ENCODE assay signal across 12 cellular contexts in genomic region chr7:76267107-76267834, GRCh38. TPM values are rescaled to one million over a fixed set of nuclear protein-coding genes. Genes with fewer than 3 reads are reported as not detected.
DNase-seq lines count a peak whose midpoint lies in the region; ATAC-seq and TF ChIP-seq lines count a peak whose summit lies in the region.
"Had no signal": no experiment of that assay in that cellular context is flagged by ENCODE, and none has a peak within 500 bp of the region (broad histone marks: within the 10 kb centered on the region; RNA-seq: fewer than 3 reads in every experiment).

No MANE protein-coding gene starts in this region.

- H3K27me3 ChIP-seq in left lung (peaks cover 28 to 71% of the 10 kb centered on the region in 2 donors), subcutaneous abdominal adipose tissue (ENCODE audit: control insufficient read depth in 5 of 5, insufficient read depth in 4 of 5, low read length in 5 of 5) (peaks cover 20 to 30% (median 26%) of the 10 kb centered on the region in 5 donors)

- H3K27me3 Mint-ChIP-seq in activated T-cell treated with anti-CD3 and anti-CD28 coated beads, Interleukin-2, amount 50 U/mL, for 24 hours, result peaks cover 50% of the 10 kb centered on the region
- peaks cover 23% of the 10 kb centered on the region for H3K27me3 Mint-ChIP-seq in activated CD8-positive, alpha-beta T cell treated with anti-CD3 and anti-CD28 coated beads for 36 hours
- peaks cover 7 to 11% (median 8%) of the 10 kb centered on the region in 3 donors for H3K27me3 Mint-ChIP-seq in immature natural killer cell (ENCODE audit: low read depth in 3 of 3)

- POLR2A ChIA-PET in activated CD8-positive, alpha-beta T cell treated with anti-CD3 and anti-CD28 coated beads for 36 hours (lab: Charles Lee), result no interaction called here

- H3K9me3 Mint-ChIP-seq in activated T-cell treated with anti-CD3 and anti-CD28 coated beads, Interleukin-2, amount 50 U/mL, for 24 hours, result no peaks in the 10 kb centered on the region
- no peaks in the 10 kb centered on the region for H3K9me3 Mint-ChIP-seq in activated CD8-positive, alpha-beta T cell treated with anti-CD3 and anti-CD28 coated beads for 36 hours
- no peaks in the 10 kb centered on the region for H3K9me3 Mint-ChIP-seq in immature natural killer cell
- H3K9me3 Mint-ChIP-seq: CD4-positive, CD25-positive, alpha-beta regulatory T cell had no signal

- no peaks in the 10 kb centered on the region for H3K36me3 Mint-ChIP-seq in activated T-cell treated with anti-CD3 and anti-CD28 coated beads, Interleukin-2, amount 50 U/mL, for 24 hours (ENCODE audit: low read depth)
- H3K36me3 Mint-ChIP-seq in activated CD8-positive, alpha-beta T cell treated with anti-CD3 and anti-CD28 coated beads for 36 hours (ENCODE audit: low read depth), result no peaks in the 10 kb centered on the region
- H3K36me3 Mint-ChIP-seq in immature natural killer cell, result no peaks in the 10 kb centered on the region
- H3K36me3 Mint-ChIP-seq: CD4-positive, CD25-positive, alpha-beta regulatory T cell had no signal

- H3K4me1 ChIP-seq in left lung (peaks cover 7 to 10% of the 10 kb centered on the region in 2 donors), subcutaneous abdominal adipose tissue (ENCODE audit: control insufficient read depth in 5 of 5, insufficient read depth in 5 of 5, low read length in 5 of 5) (peaks cover 2 to 7% (median 6%) of the 10 kb centered on the region in 5 donors)

- ATAC-seq in activated CD8-positive, alpha-beta T cell treated with anti-CD3 and anti-CD28 coated beads for 36 hours, result peak; percentile 50
- ATAC-seq in left lung, result no peak
- no peak for ATAC-seq in HG03097 (IDR thresholded peaks at IDR 0.05; ENCODE audit: low FRiP score, unreplicated experiment)

- no peak for TF ChIP-seq CTCF in activated CD8-positive, alpha-beta T cell treated with anti-CD3 and anti-CD28 coated beads for 36 hours (IDR thresholded peaks at IDR 0.05)
- TF ChIP-seq CTCF in left lung (IDR thresholded peaks at IDR 0.05), result no peak

- H3K27ac ChIP-seq in left lung (no peak overlapping the region), subcutaneous abdominal adipose tissue (ENCODE audit: low read depth, low read length) (no peak overlapping the region)

- H3K9me3 ChIP-seq in left lung (no peaks in the 10 kb centered on the region), subcutaneous abdominal adipose tissue (ENCODE audit: control insufficient read depth in 5 of 5, low read length in 5 of 5) (no peaks in the 10 kb centered on the region)

- H3K9ac ChIP-seq in subcutaneous abdominal adipose tissue (ENCODE audit: low read length in 5 of 5), result no peak overlapping the region

- H3K36me3 ChIP-seq in left lung, result no peaks in the 10 kb centered on the region
- no peaks in the 10 kb centered on the region for H3K36me3 ChIP-seq in subcutaneous abdominal adipose tissue (ENCODE audit: control insufficient read depth in 5 of 5, insufficient read depth in 5 of 5, low read length in 5 of 5)

- peak overlapping the region; percentile 9 to 13 for H3K4me3 ChIP-seq in left lung
- H3K4me3 ChIP-seq in subcutaneous abdominal adipose tissue (ENCODE audit: low read depth in 1 of 5, low read length in 5 of 5), result peak overlapping the region in 4 of 5 donors; percentile 5 to 54 (median 32)

- peak overlapping the region; percentile 31 for H3K4me3 Mint-ChIP-seq in activated T-cell treated with anti-CD3 and anti-CD28 coated beads, Interleukin-2, amount 50 U/mL, for 24 hours
- peak overlapping the region; percentile 24 for H3K4me3 Mint-ChIP-seq in activated CD8-positive, alpha-beta T cell treated with anti-CD3 and anti-CD28 coated beads for 36 hours
- H3K4me3 Mint-ChIP-seq in immature natural killer cell, result no peak overlapping the region

- H3K4me1 Mint-ChIP-seq in activated T-cell treated with anti-CD3 and anti-CD28 coated beads, Interleukin-2, amount 50 U/mL, for 24 hours (ENCODE audit: low read depth), result peaks cover 10% of the 10 kb centered on the region
- peaks cover 10% of the 10 kb centered on the region for H3K4me1 Mint-ChIP-seq in activated CD8-positive, alpha-beta T cell treated with anti-CD3 and anti-CD28 coated beads for 36 hours (ENCODE audit: low read depth)
- no peaks in the 10 kb centered on the region for H3K4me1 Mint-ChIP-seq in immature natural killer cell

- H3K27ac Mint-ChIP-seq in activated T-cell treated with anti-CD3 and anti-CD28 coated beads, Interleukin-2, amount 50 U/mL, for 24 hours, result no peak overlapping the region
- no peak overlapping the region for H3K27ac Mint-ChIP-seq in activated CD8-positive, alpha-beta T cell treated with anti-CD3 and anti-CD28 coated beads for 36 hours
- H3K27ac Mint-ChIP-seq in immature natural killer cell, result no peak overlapping the region

- CTCF ChIA-PET in activated CD8-positive, alpha-beta T cell treated with anti-CD3 and anti-CD28 coated beads for 36 hours (lab: Charles Lee), result interaction anchor here (2.2 kb wide), 1 partner anchor 47 kb away, joined by 8 read pairs; no protein-coding TSS in a partner anchor

- intact Hi-C loops in activated CD8-positive, alpha-beta T cell treated with anti-CD3 and anti-CD28 coated beads for 36 hours (cut with micrococcal nuclease), result loop anchor here (5.0 kb wide), 1 partner anchor 90 kb away; no protein-coding TSS in a partner anchor
- intact Hi-C loops in left lung (cut with DNase I), result no loop called here

- no peak for DNase-seq in activated T-cell treated with anti-CD3 and anti-CD28 coated beads, Interleukin-2, amount 50 U/mL, for 24 hours
- no peak for DNase-seq in activated T-cell treated with anti-CD3 and anti-CD28 coated beads, Interleukin-2, amount 50 U/mL, for 1 hour
- DNase-seq in activated CD8-positive, alpha-beta T cell treated with anti-CD3 and anti-CD28 coated beads for 36 hours, result peak; percentile 21
- DNase-seq in left lung, result no peak
- DNase-seq in immature natural killer cell, result no peak
- DNase-seq in stimulated activated CD4-positive, alpha-beta T cell treated with anti-CD3 and anti-CD28 coated beads, Interleukin-2, amount 100 ng/mL, for 24 hours, result no peak
- DNase-seq: CD4-positive, CD25-positive, alpha-beta regulatory T cell; NCI-H2107; stimulated activated CD4-positive, alpha-beta T cell treated with anti-CD3 and anti-CD28 coated beads, Interleukin-4, amount 100 ng/mL, for 4 hours; T-helper 1 cell had no signal

RNA-seq across cellular contexts. Expression of gene HSPB1, which starts 35.2 kb away (rescaled TPM):
- total RNA-seq in activated CD8-positive, alpha-beta T cell treated with anti-CD3 and anti-CD28 coated beads for 36 hours, result 100 to 1,000 TPM; 104 to 109 TPM
- total RNA-seq in left lung, result 100 to 1,000 TPM; 482 to 951 TPM
- 10 to 100 TPM; 11.2 to 49.8 (median 34.6) TPM for polyA plus RNA-seq in immature natural killer cell

Comparison
In these comparisons a context has a peak if more than half of its experiments do, and no peak if none do; other contexts are left out.
1. H3K4me3 Mint-ChIP-seq: peak in activated T-cell treated with anti-CD3 and anti-CD28 coated beads, Interleukin-2, amount 50 U/mL, for 24 hours (single experiment) and activated CD8-positive, alpha-beta T cell treated with anti-CD3 and anti-CD28 coated beads for 36 hours (single experiment); none in immature natural killer cell (0 of 5).
2. RNA of gene HSPB1, which starts 35.2 kb away (total RNA-seq): 482 to 951 TPM in left lung; 104 to 109 TPM in activated CD8-positive, alpha-beta T cell treated with anti-CD3 and anti-CD28 coated beads for 36 hours; every median in the first group is over 4 times any median in the second.